Comparison of ENCODE assay signal across 9 cellular contexts in genomic region chr18:75226301-75226955, GRCh38. TPM values are rescaled to one million over a fixed set of nuclear protein-coding genes. Genes with fewer than 3 reads are reported as not detected.
DNase-seq lines count a peak whose midpoint lies in the region; ATAC-seq and TF ChIP-seq lines count a peak whose summit lies in the region.
"Had no signal": no experiment of that assay in that cellular context is flagged by ENCODE, and none has a peak within 500 bp of the region (broad histone marks: within the 10 kb centered on the region; RNA-seq: fewer than 3 reads in every experiment).

No MANE protein-coding gene starts in this region.

- H2AFZ ChIP-seq in IMR-90 (replicated peaks; ENCODE audit: low read length, poor library complexity), result peak overlapping the region; percentile 79

- H3K56ac ChIP-seq in IMR-90 (ENCODE audit: extremely low read depth, insufficient read depth, low read length), result no peak overlapping the region

- H3K14ac ChIP-seq in IMR-90 (replicated peaks; ENCODE audit: low read depth, low read length), result peak overlapping the region; percentile 49; the same call in 1 of the 2 replicates

- H2BK20ac ChIP-seq in IMR-90 (ENCODE audit: low read depth, low read length), result peak overlapping the region; percentile 5; the same call in 1 of the 2 replicates

- H3K4me2 ChIP-seq in IMR-90 (ENCODE audit: low read depth, low read length), result peak overlapping the region; percentile 90

- H4K20me1 ChIP-seq in IMR-90 (ENCODE audit: insufficient read depth, low read length), result no peaks in the 10 kb centered on the region; the same call in 1 of the 2 replicates

- intact Hi-C loops in IMR-90 (cut with micrococcal nuclease) (no loop called here), dorsolateral prefrontal cortex (cut with DNase I) (no loop called here)

- peak overlapping the region; percentile 68; the same call in 1 of the 2 replicates for H3K23ac ChIP-seq in IMR-90 (ENCODE audit: low read depth, low read length)

- peaks cover 30 to 78% of the 10 kb centered on the region in 2 experiments for H3K79me1 ChIP-seq in IMR-90 (ENCODE audit: low read depth in 1 of 2, low read length in 2 of 2)

- no peaks in the 10 kb centered on the region for H3K27me3 ChIP-seq in IMR-90 (ENCODE audit: control insufficient read depth, insufficient read depth, low read length)
- H3K27me3 ChIP-seq in dorsolateral prefrontal cortex, result no peaks in the 10 kb centered on the region
- H3K27me3 ChIP-seq in lung (ENCODE audit: control insufficient read depth, insufficient read depth), result no peaks in the 10 kb centered on the region
- H3K27me3 ChIP-seq in subcutaneous abdominal adipose tissue (ENCODE audit: control insufficient read depth in 5 of 5, insufficient read depth in 4 of 5, low read length in 5 of 5), result no peaks in the 10 kb centered on the region

- no peak for TF ChIP-seq CTCF in IMR-90 (conservative IDR thresholded peaks at IDR 0.05; ENCODE audit: low read depth, low read length)
- no peak for TF ChIP-seq CTCF in dorsolateral prefrontal cortex (IDR thresholded peaks at IDR 0.05 in 54 of 56, conservative IDR thresholded peaks at IDR 0.05 in 2 of 56; ENCODE audit: low read depth in 1 of 56, partially characterized antibody in 56 of 56)
- no peak for TF ChIP-seq CTCF in lung (IDR thresholded peaks at IDR 0.05; ENCODE audit: control extremely low read depth, extremely low read depth)

- H4K91ac ChIP-seq in IMR-90 (ENCODE audit: insufficient read depth, low read depth, low read length), result peak overlapping the region; percentile 39; the same call in 1 of the 2 replicates

- peak overlapping the region; percentile 58 for H3K4ac ChIP-seq in IMR-90 (ENCODE audit: low read depth, low read length)

- POLR2A ChIA-PET in IMR-90 (lab: Charles Lee; ENCODE audit: unreplicated experiment), result interaction anchor here (0.6 kb wide), 2 partner anchors 75 to 392 kb away, joined by 3 to 4 read pairs; no protein-coding TSS in a partner anchor

- peak overlapping the region; percentile 12 to 20; a peak in 1 of 4 replicates for H4K8ac ChIP-seq in IMR-90 (ENCODE audit: low read depth in 2 of 2, low read length in 2 of 2)

- in situ Hi-C loops in IMR-90 (cut with MboI; ENCODE audit: low sequenced_read_pairs), result no loop called here

- H2AK5ac ChIP-seq in IMR-90 (ENCODE audit: low read depth, low read length), result peak overlapping the region; percentile 9; the same call in 1 of the 2 replicates

- 0% methylated on average over 1 of the region's 11 CpGs; no CpG with 5 or more reads in 1 of the 2 experiments for WGBS in IMR-90 (ENCODE audit: extremely low coverage in 2 of 2, insufficient read length in 1 of 2), 2 experiments
- 25 to 29% methylated on average over 11 of the region's 11 CpGs for WGBS in lung, 2 donors

- H3K4me1 ChIP-seq in IMR-90 (ENCODE audit: control insufficient read depth, insufficient read depth, low read length), result peaks cover 10% of the 10 kb centered on the region
- peaks cover 16 to 23% of the 10 kb centered on the region in 2 donors for H3K4me1 ChIP-seq in lung (ENCODE audit: control insufficient read depth in 2 of 2, insufficient read depth in 2 of 2, low read length in 2 of 2)
- H3K4me1 ChIP-seq in subcutaneous abdominal adipose tissue (ENCODE audit: control insufficient read depth in 5 of 5, insufficient read depth in 5 of 5, low read length in 5 of 5), result peaks cover 2 to 59% (median 33%) of the 10 kb centered on the region in 5 donors

- no peak overlapping the region for H2BK5ac ChIP-seq in IMR-90 (ENCODE audit: low read depth, low read length, poor library complexity, severe bottlenecking)

- ATAC-seq in IMR-90 (ENCODE audit: low read depth) (peak; percentile 48), lung (ENCODE audit: insufficient read depth, low FRiP score) (peak; percentile 39), GM19452 (IDR thresholded peaks at IDR 0.05; ENCODE audit: unreplicated experiment) (no peak), HG03520 (IDR thresholded peaks at IDR 0.05; ENCODE audit: unreplicated experiment) (no peak)

- H3K4me3 ChIP-seq in IMR-90 (ENCODE audit: insufficient read depth, low read depth, low read length) (peak overlapping the region; percentile 20; the same call in 1 of the 2 replicates), dorsolateral prefrontal cortex (peak overlapping the region in 32 of 59 donors; percentile 6 to 47 (median 24)), lung (no peak overlapping the region), subcutaneous abdominal adipose tissue (ENCODE audit: low read depth in 1 of 5, low read length in 5 of 5) (peak overlapping the region; percentile 0 to 59 (median 24))

- H3K9ac ChIP-seq in IMR-90 (ENCODE audit: low read depth, low read length) (peak overlapping the region; percentile 57; the same call in 1 of the 2 replicates), subcutaneous abdominal adipose tissue (ENCODE audit: low read length in 5 of 5) (peak overlapping the region in 2 of 5 donors; percentile 16 to 43)

- H3K9me3 ChIP-seq in IMR-90 (ENCODE audit: control insufficient read depth, insufficient read depth, low read length) (no peaks in the 10 kb centered on the region), lung (ENCODE audit: control insufficient read depth in 2 of 2, insufficient read depth in 1 of 2, low read length in 1 of 2) (peaks cover 0 to 3% of the 10 kb centered on the region in 2 donors), subcutaneous abdominal adipose tissue (ENCODE audit: control insufficient read depth in 5 of 5, low read length in 5 of 5) (no peaks in the 10 kb centered on the region)

- dilution Hi-C loops in IMR-90 (cut with HindIII; ENCODE audit: low sequenced_read_pairs, unreplicated experiment), result no loop called here

- H3K27ac ChIP-seq in IMR-90 (ENCODE audit: insufficient read depth, low read length) (peak overlapping the region; percentile 48; the same call in 1 of the 2 replicates), dorsolateral prefrontal cortex (peak overlapping the region in 27 of 59 donors; percentile 1 to 75 (median 42)), lung (ENCODE audit: low read depth in 1 of 2, low read length in 1 of 2) (peak overlapping the region; percentile 24 to 62), subcutaneous abdominal adipose tissue (ENCODE audit: low read depth, low read length) (no peak overlapping the region)

- CTCF ChIA-PET in IMR-90 (lab: Yijun Ruan, JAX), result interaction anchor here (0.7 kb wide), 1 partner anchor 303 kb away, joined by 5 read pairs; no protein-coding TSS in a partner anchor

- no peak overlapping the region for H2AK9ac ChIP-seq in IMR-90 (replicated peaks; ENCODE audit: low read depth, low read length, poor library complexity)

- TF ChIP-seq POLR2A in IMR-90 (IDR thresholded peaks at IDR 0.05; ENCODE audit: low read depth, low read length), result no peak

- H3K36me3 ChIP-seq in IMR-90 (ENCODE audit: control insufficient read depth, insufficient read depth, low read length) (peaks cover 3% of the 10 kb centered on the region; the same call in 1 of the 2 replicates), lung (ENCODE audit: control insufficient read depth in 2 of 2, insufficient read depth in 2 of 2, low read length in 2 of 2) (peaks cover 0 to 3% of the 10 kb centered on the region in 2 donors), subcutaneous abdominal adipose tissue (ENCODE audit: control insufficient read depth in 5 of 5, insufficient read depth in 5 of 5, low read length in 5 of 5) (no peaks in the 10 kb centered on the region)

- no peak overlapping the region for H4K5ac ChIP-seq in IMR-90 (ENCODE audit: low read depth, low read length)

- no peak for TF ChIP-seq RAD21 in IMR-90 (IDR thresholded peaks at IDR 0.05; ENCODE audit: low read length)

- peak overlapping the region; percentile 11 for H2BK120ac ChIP-seq in IMR-90 (ENCODE audit: low read depth, low read length)

- no TSS peak for BruUV-seq in IMR-90 (replicated peaks; lab: Mats Ljungman, UMichigan)

- H2BK15ac ChIP-seq in IMR-90 (ENCODE audit: low read depth, low read length), result 0 out of 3 replicates have a peak overlapping the region, but pooled peaks have one; percentile 21

- peaks cover 8% of the 10 kb centered on the region; the same call in 1 of the 2 replicates for H3K9me1 ChIP-seq in IMR-90 (ENCODE audit: insufficient read depth, low read length)

- no peak overlapping the region; the same call in 1 of the 2 replicates for H3K18ac ChIP-seq in IMR-90 (ENCODE audit: low read depth, low read length)

- DNase-seq in IMR-90, result peak; percentile 18
- no peak for DNase-seq in dorsolateral prefrontal cortex
- no peak for DNase-seq in lung (ENCODE audit: low spot score)
- no peak for DNase-seq in activated CD4-positive, alpha-beta T cell treated with anti-CD3 and anti-CD28 coated beads for 4 hours
- no peak for DNase-seq in NCI-H510A treated with DMSO at 0.1 percent for 48 hours (lab: John Stamatoyannopoulos, UW)
- DNase-seq: SHP77 treated with DMSO at 0.1 percent for 48 hours had no signal

TF ChIP-seq in IMR-90, 13 proteins besides CTCF, POLR2A, EP300 and RAD21:
- TF ChIP-seq SMC3 (IDR thresholded peaks at IDR 0.05; ENCODE audit: low read depth, low read length), result 0 out of 2 replicates have a peak, but pooled peaks have one; percentile 6
- no peak for TF ChIP-seq RCOR1 (IDR thresholded peaks at IDR 0.05; ENCODE audit: insufficient replicate concordance, low read length)
- no peak for TF ChIP-seq CEBPB (IDR thresholded peaks at IDR 0.05; ENCODE audit: low read depth, low read length)

RNA-seq across cellular contexts. Expression of gene TSHZ1, which starts 15.8 kb away (rescaled TPM):
- total RNA-seq in IMR-90 (2012; rRNA removed) (9.2 and 10.0 TPM in 2 replicates), dorsolateral prefrontal cortex (10 to 100 TPM; 24.7 to 83.6 (median 37.5) TPM), lung (10 to 100 TPM; 14.7 to 19.9 TPM)
- polyA plus RNA-seq in IMR-90 (2012; rRNA removed) (6.4 and 7.1 TPM in 2 replicates), lung (1 to 10 TPM; 6.2 to 7.7 TPM)
- 2.8 and 4.6 TPM in 2 replicates for polyA plus RNA-seq in IMR-90 (2012; cell fraction: cytosol; rRNA removed)
- 4.5 and 4.9 TPM in 2 replicates for polyA plus RNA-seq in IMR-90 (2012; cell fraction: nucleus; rRNA removed; ENCODE audit: low replicate concordance)

RNA-seq across cellular contexts. Expression of gene PTGR3, which starts 17.5 kb away (rescaled TPM):
- 16.1 and 16.9 TPM in 2 replicates for total RNA-seq in IMR-90 (2012; rRNA removed)
- 24.6 and 26.4 TPM in 2 replicates for polyA plus RNA-seq in IMR-90 (2012; rRNA removed)
- polyA plus RNA-seq in IMR-90 (2012; cell fraction: cytosol; rRNA removed), result 8.9 and 21.0 TPM in 2 replicates
- polyA plus RNA-seq in IMR-90 (2012; cell fraction: nucleus; rRNA removed; ENCODE audit: low replicate concordance), result 22.4 and 44.0 TPM in 2 replicates
- total RNA-seq in dorsolateral prefrontal cortex, result 10 to 100 TPM; 32.1 to 76.5 (median 56.0) TPM
- 10 to 100 TPM; 21.7 to 22.2 TPM for total RNA-seq in lung
- 10 to 100 TPM; 10.1 to 21.2 TPM for polyA plus RNA-seq in lung

Comparison
In these comparisons a context has a peak if more than half of its experiments do, and no peak if none do; other contexts are left out.
1. ATAC-seq: peak in IMR-90 (single experiment) and lung (single experiment); none in GM19452 (single experiment) and HG03520 (single experiment).